ENCODE assay signal across 10 cellular contexts in the genomic region with DNA sequence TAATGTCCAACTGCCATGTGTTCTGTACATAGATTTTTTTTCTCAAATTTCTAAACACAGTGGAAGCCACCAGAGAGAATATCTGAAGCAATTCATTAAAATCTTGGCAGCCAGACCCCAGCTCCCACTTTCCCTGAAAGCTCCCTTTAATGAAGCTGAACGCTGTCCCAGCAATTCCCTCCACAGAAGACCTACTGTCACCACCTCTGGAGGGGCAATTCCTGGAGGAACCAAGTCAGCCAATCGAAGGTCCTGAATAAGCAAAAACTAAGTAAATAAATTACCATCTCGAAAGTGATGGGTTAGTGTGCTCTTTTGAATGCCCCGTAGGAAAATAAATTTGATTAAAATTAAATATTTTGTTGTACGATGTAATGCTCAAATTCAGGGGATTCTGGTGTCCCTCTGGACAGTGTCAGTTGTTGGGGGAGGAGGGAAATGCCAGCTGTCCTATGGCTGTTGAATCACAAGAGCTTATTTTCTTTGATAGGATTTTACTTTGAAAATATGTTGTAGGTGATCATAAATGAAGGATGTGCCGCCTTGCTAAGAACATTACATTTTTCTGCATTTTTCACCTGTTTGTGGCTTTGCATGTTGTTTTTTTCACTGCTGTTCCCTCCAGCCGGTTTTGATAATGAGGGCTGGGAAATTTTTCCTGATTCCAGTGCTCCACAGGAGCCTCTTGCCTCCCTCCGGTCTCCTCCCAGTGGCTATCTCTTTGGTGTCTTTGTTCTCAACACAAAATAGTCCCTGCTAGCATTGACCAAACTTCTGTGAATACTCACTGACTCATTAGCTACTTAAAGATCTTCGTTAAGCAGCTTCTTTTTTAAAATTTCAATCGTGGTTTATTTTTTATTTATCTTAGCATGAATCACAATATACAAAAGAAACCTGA. TPM values are rescaled to one million over a fixed set of nuclear protein-coding genes. Genes with fewer than 3 reads are reported as not detected.
DNase-seq lines count a peak whose midpoint lies in the region; ATAC-seq and TF ChIP-seq lines count a peak whose summit lies in the region.
"Had no signal": no experiment of that assay in that cellular context is flagged by ENCODE, and none has a peak within 500 bp of the region (broad histone marks: within the 10 kb centered on the region; RNA-seq: fewer than 3 reads in every experiment).

No MANE protein-coding gene starts in this region.

- H3K4me3 ChIP-seq in NT2/D1 (ENCODE audit: insufficient read length, low read depth) (no peak overlapping the region), fibroblast of pulmonary artery (replicated peaks; ENCODE audit: low read depth, low read length) (peak overlapping the region; percentile 39), skeletal muscle cell (ENCODE audit: low read depth, low read length) (peak overlapping the region; percentile 7)
- H3K4me3 ChIP-seq in CD8-positive, alpha-beta memory T cell (ENCODE audit: low read length), result no peak overlapping the region

- POLR2A ChIA-PET in CD8-positive, alpha-beta memory T cell (lab: Charles Lee), result no interaction called here

- no peak overlapping the region for H3K27ac ChIP-seq in CD8-positive, alpha-beta memory T cell (ENCODE audit: low read depth, low read length)

- no peak for TF ChIP-seq CTCF in fibroblast of pulmonary artery (IDR thresholded peaks at IDR 0.05; ENCODE audit: low read length, missing control alignments)

- peaks cover 15 to 18% (median 18%) of the 10 kb centered on the region in 3 donors for H3K4me1 Mint-ChIP-seq in CD8-positive, alpha-beta memory T cell

- DNase-seq in NT2/D1 (ENCODE audit: low read depth, low spot score) (peak; percentile 73), fibroblast of pulmonary artery (ENCODE audit: low read depth) (peak; percentile 56), skeletal muscle cell (ENCODE audit: low read depth) (no peak), inferior parietal cortex (ENCODE audit: extremely low spot score) (no peak), NCI-H2029 (lab: John Stamatoyannopoulos, UW) (no peak)
- no peak for DNase-seq in CD8-positive, alpha-beta memory T cell
- DNase-seq: aorta, RPMI8226 had no signal

- no peaks in the 10 kb centered on the region for H3K9me3 Mint-ChIP-seq in CD8-positive, alpha-beta memory T cell

- H3K27me3 ChIP-seq in NT2/D1 (ENCODE audit: insufficient read depth, insufficient read length), result no peaks in the 10 kb centered on the region
- H3K27me3 ChIP-seq in CD8-positive, alpha-beta memory T cell (ENCODE audit: insufficient read depth, low read length, poor library complexity, severe bottlenecking), result no peaks in the 10 kb centered on the region

- ATAC-seq in GM21619 (IDR thresholded peaks at IDR 0.05; ENCODE audit: unreplicated experiment) (peak; percentile 42), HG02938 (IDR thresholded peaks at IDR 0.05; ENCODE audit: unreplicated experiment) (no peak)

- peaks cover 0 to 3% (median 0%) of the 10 kb centered on the region in 3 donors for H3K36me3 Mint-ChIP-seq in CD8-positive, alpha-beta memory T cell

- peaks cover 3% of the 10 kb centered on the region for H3K4me1 ChIP-seq in NT2/D1 (ENCODE audit: insufficient read depth, insufficient read length)
- H3K4me1 ChIP-seq in CD8-positive, alpha-beta memory T cell (ENCODE audit: insufficient read depth, low read length), result peaks cover 16% of the 10 kb centered on the region

- no peak overlapping the region for H3K4me3 Mint-ChIP-seq in CD8-positive, alpha-beta memory T cell

- CTCF ChIA-PET in CD8-positive, alpha-beta memory T cell (lab: Charles Lee), result interaction anchor here (0.7 kb wide), 1 partner anchor 70 kb away, joined by 3 read pairs; no protein-coding TSS in a partner anchor

- H3K9ac ChIP-seq in NT2/D1 (ENCODE audit: insufficient read length, low read depth), result no peak overlapping the region

- no peaks in the 10 kb centered on the region for H3K36me3 ChIP-seq in NT2/D1 (ENCODE audit: insufficient read depth, insufficient read length, low read length)
- H3K36me3 ChIP-seq in CD8-positive, alpha-beta memory T cell (ENCODE audit: insufficient read depth, low read length), result no peaks in the 10 kb centered on the region

- no peaks in the 10 kb centered on the region for H3K9me3 ChIP-seq in NT2/D1 (ENCODE audit: insufficient read depth, low read length)
- no peaks in the 10 kb centered on the region for H3K9me3 ChIP-seq in CD8-positive, alpha-beta memory T cell (ENCODE audit: low read length)

- H3K27me3 Mint-ChIP-seq in CD8-positive, alpha-beta memory T cell, result peaks cover 0 to 16% of the 10 kb centered on the region in 2 donors

- H3K27ac Mint-ChIP-seq in CD8-positive, alpha-beta memory T cell, result no peak overlapping the region

RNA-seq across cellular contexts. Expression of gene GSAP, which starts 9.3 kb away (rescaled TPM):
- 1 to 10 TPM; 2.0 to 2.9 TPM for total RNA-seq in CD8-positive, alpha-beta memory T cell
- polyA plus RNA-seq in CD8-positive, alpha-beta memory T cell, result 11.9 TPM

Comparison
In these comparisons a context has a peak if more than half of its experiments do, and no peak if none do; other contexts are left out.
1. DNase-seq: peak in NT2/D1 (single experiment) and fibroblast of pulmonary artery (single experiment); none in skeletal muscle cell (single experiment), inferior parietal cortex (single experiment), NCI-H2029 (single experiment) and CD8-positive, alpha-beta memory T cell (0 of 5).
2. H3K4me3 ChIP-seq: peak in fibroblast of pulmonary artery (single experiment) and skeletal muscle cell (single experiment); none in NT2/D1 (single experiment) and CD8-positive, alpha-beta memory T cell (single experiment).